In the genomic region with DNA sequence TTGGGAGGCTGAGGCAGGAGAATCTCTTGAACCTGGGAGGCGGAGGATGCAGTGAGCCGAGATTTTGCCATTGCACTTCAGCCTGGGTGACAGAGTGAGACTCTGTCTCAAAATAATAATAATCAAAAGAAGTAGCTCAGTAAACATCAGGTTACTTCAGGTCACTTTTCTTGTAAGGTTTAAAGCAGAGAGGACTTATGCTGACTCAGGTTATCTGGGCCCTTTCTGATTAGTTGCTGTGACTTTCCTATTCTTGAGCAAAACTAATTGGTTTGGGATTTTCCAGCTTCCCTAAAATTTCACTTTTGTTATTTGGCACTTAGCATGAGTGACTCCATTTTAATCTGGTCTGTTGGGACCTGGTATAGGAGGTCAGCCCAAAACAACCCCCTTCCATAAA, we compare ENCODE assay signal across 2 cellular contexts.
TF ChIP-seq lines count a peak whose summit lies in the region.

No MANE protein-coding gene starts in this region.

TF ChIP-seq in HepG2, 621 proteins besides CTCF, POLR2A, EP300 and RAD21 (continued from another document):
- TF ChIP-seq MAFF (IDR thresholded peaks at IDR 0.05; ENCODE audit: low read depth, low read length) (peak; percentile 60), ZNF761 (CRISPR knock-in tag; conservative IDR thresholded peaks at IDR 0.05) (no peak), MAFK (conservative IDR thresholded peaks at IDR 0.05 in 1 of 2, IDR thresholded peaks at IDR 0.05 in 1 of 2; ENCODE audit: low read length in 2 of 2) (peak; percentile 46 to 71; a peak in 3 of 4 replicates), AGO2 (optimal IDR thresholded peaks at IDR 0.05; ENCODE audit: low read depth, low read length) (no peak), NCOA5 (CRISPR knock-in tag; IDR thresholded peaks at IDR 0.05) (no peak)

TF ChIP-seq in IMR-90, 13 proteins besides CTCF, POLR2A, EP300 and RAD21:
- TF ChIP-seq MAFK (IDR thresholded peaks at IDR 0.05; ENCODE audit: low read depth, low read length) (peak; percentile 77), NFE2L2 (IDR thresholded peaks at IDR 0.05; ENCODE audit: low read depth, low read length) (no peak)
TF ChIP-seq in IMR-90: peak in this region for 1.
